In the genomic region with DNA sequence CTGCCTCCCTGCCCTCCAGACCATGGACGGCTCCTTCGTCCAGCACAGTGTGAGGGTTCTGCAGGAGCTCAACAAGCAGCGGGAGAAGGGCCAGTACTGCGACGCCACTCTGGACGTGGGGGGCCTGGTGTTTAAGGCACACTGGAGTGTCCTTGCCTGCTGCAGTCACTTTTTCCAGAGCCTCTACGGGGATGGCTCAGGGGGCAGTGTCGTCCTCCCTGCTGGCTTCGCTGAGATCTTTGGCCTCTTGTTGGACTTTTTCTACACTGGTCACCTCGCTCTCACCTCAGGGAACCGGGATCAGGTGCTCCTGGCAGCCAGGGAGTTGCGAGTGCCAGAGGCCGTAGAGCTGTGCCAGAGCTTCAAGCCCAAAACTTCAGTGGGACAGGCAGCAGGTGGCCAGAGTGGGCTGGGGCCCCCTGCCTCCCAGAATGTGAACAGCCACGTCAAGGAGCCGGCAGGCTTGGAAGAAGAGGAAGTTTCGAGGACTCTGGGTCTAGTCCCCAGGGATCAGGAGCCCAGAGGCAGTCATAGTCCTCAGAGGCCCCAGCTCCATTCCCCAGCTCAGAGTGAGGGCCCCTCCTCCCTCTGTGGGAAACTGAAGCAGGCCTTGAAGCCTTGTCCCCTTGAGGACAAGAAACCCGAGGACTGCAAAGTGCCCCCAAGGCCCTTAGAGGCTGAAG, we compare ENCODE assay signal across 8 cellular contexts. TPM values are rescaled to one million over a fixed set of nuclear protein-coding genes. Genes with fewer than 3 reads are reported as not detected.
DNase-seq lines count a peak whose midpoint lies in the region; ATAC-seq and TF ChIP-seq lines count a peak whose summit lies in the region.

No MANE protein-coding gene starts in this region.

- DNase-seq in MCF 10A (ENCODE audit: unreplicated experiment) (no peak), NCI-H1048 (lab: John Stamatoyannopoulos, UW) (no peak), HCEC 1CT (no peak)

- BruUV-seq in MCF 10A (replicated peaks; lab: Mats Ljungman, UMichigan) = no TSS peak

- H3K4me3 Mint-ChIP-seq in MCF 10A (ENCODE audit: unreplicated experiment) = peak overlapping the region; percentile 94

- H3K9me3 Mint-ChIP-seq in MCF 10A (ENCODE audit: unreplicated experiment) = no peaks in the 10 kb centered on the region

- H3K4me3 ChIP-seq in liver (ENCODE audit: low read depth in 1 of 3, low read length in 3 of 3) = peak overlapping the region; percentile 71 to 89 (median 75)
- H3K4me3 ChIP-seq in urinary bladder (ENCODE audit: low read depth, low read length) = peak overlapping the region; percentile 72

- ATAC-seq in GM18861 (IDR thresholded peaks at IDR 0.05; ENCODE audit: unreplicated experiment) = no peak

- H3K36me3 Mint-ChIP-seq in MCF 10A (ENCODE audit: insufficient read depth, unreplicated experiment) = peaks cover 8% of the 10 kb centered on the region

- peaks cover 8% of the 10 kb centered on the region; the same call in 1 of the 2 replicates for H3K36me3 ChIP-seq in KOPT-K1 (ENCODE audit: insufficient read depth, low read length)
- no peaks in the 10 kb centered on the region for H3K36me3 ChIP-seq in liver (ENCODE audit: control insufficient read depth in 4 of 4, insufficient read depth in 3 of 4, low read depth in 1 of 4, low read length in 3 of 4)
- H3K36me3 ChIP-seq in urinary bladder (ENCODE audit: insufficient read depth) = no peaks in the 10 kb centered on the region

- TF ChIP-seq RAD21 in liver (IDR thresholded peaks at IDR 0.05) = peak in 1 of 2 donors; percentile 6

- peaks cover 27% of the 10 kb centered on the region for H3K4me1 Mint-ChIP-seq in MCF 10A (ENCODE audit: insufficient read depth, unreplicated experiment)

- no peaks in the 10 kb centered on the region for H3K9me3 ChIP-seq in KOPT-K1 (ENCODE audit: insufficient read depth, low read length, poor library complexity, severe bottlenecking)
- no peaks in the 10 kb centered on the region for H3K9me3 ChIP-seq in liver (ENCODE audit: control insufficient read depth in 4 of 4, low read length in 3 of 4)

- peaks cover 18 to 54% (median 40%) of the 10 kb centered on the region in 4 donors for H3K4me1 ChIP-seq in liver (ENCODE audit: control insufficient read depth in 4 of 4, insufficient read depth in 4 of 4, low read length in 3 of 4)
- peaks cover 2% of the 10 kb centered on the region for H3K4me1 ChIP-seq in urinary bladder (ENCODE audit: insufficient read depth)

- H3K27ac ChIP-seq in C4-2B (peak overlapping the region; percentile 79), KOPT-K1 (ENCODE audit: low read depth, low read length, poor library complexity, severe bottlenecking) (peak overlapping the region; percentile 55), liver (ENCODE audit: low read depth in 1 of 2, low read length in 2 of 2) (peak overlapping the region; percentile 88 to 97), urinary bladder (ENCODE audit: low read depth) (peak overlapping the region; percentile 79)

- intact Hi-C loops in MCF 10A (cut with micrococcal nuclease) = loop anchor here (1.0 kb wide), 1 partner anchor 21 kb away; no protein-coding TSS in a partner anchor

- H3K27me3 ChIP-seq in liver (ENCODE audit: control insufficient read depth in 4 of 4, insufficient read depth in 4 of 4, low read length in 3 of 4) = no peaks in the 10 kb centered on the region

- TF ChIP-seq CTCF in C4-2B (conservative IDR thresholded peaks at IDR 0.05) (no peak), MCF 10A (IDR thresholded peaks at IDR 0.05; ENCODE audit: unreplicated experiment) (no peak), liver (IDR thresholded peaks at IDR 0.05; ENCODE audit: low read depth, low read length, missing input control) (no peak)

- peak overlapping the region; percentile 42 to 72 for H3K9ac ChIP-seq in liver (ENCODE audit: low read depth in 1 of 2, low read length in 2 of 2)

- H3K27ac Mint-ChIP-seq in MCF 10A (ENCODE audit: low read depth, unreplicated experiment) = peak overlapping the region; percentile 100

- H3K27me3 Mint-ChIP-seq in MCF 10A (ENCODE audit: insufficient read depth, unreplicated experiment) = no peaks in the 10 kb centered on the region

- CTCF ChIA-PET in MCF 10A (lab: Yijun Ruan, JAX) = interaction anchor here (0.6 to 1.9 kb wide), 6 partner anchors 19 to 950 kb away, joined by 3 to 15 read pairs (median 4); partner anchors contain the start of genes NOL9 and TAS1R1

- WGBS in liver = 14% methylated on average over 17 of the region's 17 CpGs
- 32% methylated on average over 17 of the region's 17 CpGs for WGBS in urinary bladder

- POLR2A ChIA-PET in MCF 10A (lab: Yijun Ruan, JAX) = interaction anchor here (0.6 to 5.0 kb wide), 16 partner anchors 7 to 479 kb away, joined by 3 to 103 read pairs (median 5); partner anchors contain the start of genes DNAJC11, KLHL21, NOL9 and PLEKHG5

TF ChIP-seq in liver, 16 proteins besides CTCF, POLR2A, EP300 and RAD21:
- TF ChIP-seq SP1 (IDR thresholded peaks at IDR 0.05) = peak; percentile 36
- TF ChIP-seq, protein P1, sequence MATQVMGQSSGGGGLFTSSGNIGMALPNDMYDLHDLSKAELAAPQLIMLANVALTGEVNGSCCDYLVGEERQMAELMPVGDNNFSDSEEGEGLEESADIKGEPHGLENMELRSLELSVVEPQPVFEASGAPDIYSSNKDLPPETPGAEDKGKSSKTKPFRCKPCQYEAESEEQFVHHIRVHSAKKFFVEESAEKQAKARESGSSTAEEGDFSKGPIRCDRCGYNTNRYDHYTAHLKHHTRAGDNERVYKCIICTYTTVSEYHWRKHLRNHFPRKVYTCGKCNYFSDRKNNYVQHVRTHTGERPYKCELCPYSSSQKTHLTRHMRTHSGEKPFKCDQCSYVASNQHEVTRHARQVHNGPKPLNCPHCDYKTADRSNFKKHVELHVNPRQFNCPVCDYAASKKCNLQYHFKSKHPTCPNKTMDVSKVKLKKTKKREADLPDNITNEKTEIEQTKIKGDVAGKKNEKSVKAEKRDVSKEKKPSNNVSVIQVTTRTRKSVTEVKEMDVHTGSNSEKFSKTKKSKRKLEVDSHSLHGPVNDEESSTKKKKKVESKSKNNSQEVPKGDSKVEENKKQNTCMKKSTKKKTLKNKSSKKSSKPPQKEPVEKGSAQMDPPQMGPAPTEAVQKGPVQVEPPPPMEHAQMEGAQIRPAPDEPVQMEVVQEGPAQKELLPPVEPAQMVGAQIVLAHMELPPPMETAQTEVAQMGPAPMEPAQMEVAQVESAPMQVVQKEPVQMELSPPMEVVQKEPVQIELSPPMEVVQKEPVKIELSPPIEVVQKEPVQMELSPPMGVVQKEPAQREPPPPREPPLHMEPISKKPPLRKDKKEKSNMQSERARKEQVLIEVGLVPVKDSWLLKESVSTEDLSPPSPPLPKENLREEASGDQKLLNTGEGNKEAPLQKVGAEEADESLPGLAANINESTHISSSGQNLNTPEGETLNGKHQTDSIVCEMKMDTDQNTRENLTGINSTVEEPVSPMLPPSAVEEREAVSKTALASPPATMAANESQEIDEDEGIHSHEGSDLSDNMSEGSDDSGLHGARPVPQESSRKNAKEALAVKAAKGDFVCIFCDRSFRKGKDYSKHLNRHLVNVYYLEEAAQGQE (IDR thresholded peaks at IDR 0.05) = peak; percentile 23
- TF ChIP-seq NR2F2 (IDR thresholded peaks at IDR 0.05) = no peak
- TF ChIP-seq RXRA (IDR thresholded peaks at IDR 0.05) = peak; percentile 64 to 73
- peak; percentile 51 to 67 for TF ChIP-seq HNF4A (conservative IDR thresholded peaks at IDR 0.05)
- no peak for TF ChIP-seq HNF4G (IDR thresholded peaks at IDR 0.05)
- peak; percentile 17 for TF ChIP-seq YY1 (IDR thresholded peaks at IDR 0.05)
- TF ChIP-seq JUND (IDR thresholded peaks at IDR 0.05) = peak in 1 of 2 donors; percentile 41
- no peak for TF ChIP-seq GABPA (IDR thresholded peaks at IDR 0.05 in 1 of 2, conservative IDR thresholded peaks at IDR 0.05 in 1 of 2)
- TF ChIP-seq, protein P2, sequence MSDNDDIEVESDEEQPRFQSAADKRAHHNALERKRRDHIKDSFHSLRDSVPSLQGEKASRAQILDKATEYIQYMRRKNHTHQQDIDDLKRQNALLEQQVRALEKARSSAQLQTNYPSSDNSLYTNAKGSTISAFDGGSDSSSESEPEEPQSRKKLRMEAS (IDR thresholded peaks at IDR 0.05) = no peak

RNA-seq across cellular contexts. Expression of gene ZBTB48, which starts 0.9 kb away (rescaled TPM):
- total RNA-seq in MCF 10A (2022) (40.6 TPM in 2 replicates), liver (10 to 100 TPM in 1 of 2 donors, 1 to 10 TPM in 1; 8.3 to 18.1 TPM), urinary bladder (19.6 TPM)
- polyA plus RNA-seq in liver (10 to 100 TPM in 1 of 2 donors, 1 to 10 TPM in 1; 9.4 to 16.8 TPM), urinary bladder (32.2 TPM)

RNA-seq across cellular contexts. Expression of gene KLHL21, which starts 21.9 kb away (rescaled TPM):
- total RNA-seq in MCF 10A (2022) = 14.0 and 19.5 TPM in 2 replicates
- 10 to 100 TPM; 20.8 to 30.4 TPM for total RNA-seq in liver
- polyA plus RNA-seq in liver = 10 to 100 TPM in 1 of 2 donors, 1 to 10 TPM in 1; 8.7 to 12.4 TPM
- 17.0 TPM for total RNA-seq in urinary bladder
- polyA plus RNA-seq in urinary bladder = 72.4 TPM

RNA-seq across cellular contexts. Expression of gene TAS1R1, which starts 25.6 kb away (rescaled TPM):
- total RNA-seq in MCF 10A (2022) (not detected in 2 replicates), liver (not detected), urinary bladder (not detected)
- polyA plus RNA-seq in liver (not detected), urinary bladder (0.06 TPM)

RNA-seq across cellular contexts. Expression of gene NOL9, which starts 26.4 kb away (rescaled TPM):
- 49.2 and 62.3 TPM in 2 replicates for total RNA-seq in MCF 10A (2022)
- 10 to 100 TPM; 13.6 to 15.1 TPM for total RNA-seq in liver
- 1 to 10 TPM; 2.1 to 5.3 TPM for polyA plus RNA-seq in liver
- total RNA-seq in urinary bladder = 28.6 TPM
- 4.0 TPM for polyA plus RNA-seq in urinary bladder

RNA-seq across cellular contexts. Expression of gene PHF13, which starts 32.8 kb away (rescaled TPM):
- total RNA-seq in MCF 10A (2022) = 10.3 and 12.7 TPM in 2 replicates
- 1 to 10 TPM; 4.1 to 8.7 TPM for total RNA-seq in liver
- polyA plus RNA-seq in liver = 1 to 10 TPM; 1.4 to 3.5 TPM
- 16.3 TPM for total RNA-seq in urinary bladder
- 19.0 TPM for polyA plus RNA-seq in urinary bladder
